In the genomic region with DNA sequence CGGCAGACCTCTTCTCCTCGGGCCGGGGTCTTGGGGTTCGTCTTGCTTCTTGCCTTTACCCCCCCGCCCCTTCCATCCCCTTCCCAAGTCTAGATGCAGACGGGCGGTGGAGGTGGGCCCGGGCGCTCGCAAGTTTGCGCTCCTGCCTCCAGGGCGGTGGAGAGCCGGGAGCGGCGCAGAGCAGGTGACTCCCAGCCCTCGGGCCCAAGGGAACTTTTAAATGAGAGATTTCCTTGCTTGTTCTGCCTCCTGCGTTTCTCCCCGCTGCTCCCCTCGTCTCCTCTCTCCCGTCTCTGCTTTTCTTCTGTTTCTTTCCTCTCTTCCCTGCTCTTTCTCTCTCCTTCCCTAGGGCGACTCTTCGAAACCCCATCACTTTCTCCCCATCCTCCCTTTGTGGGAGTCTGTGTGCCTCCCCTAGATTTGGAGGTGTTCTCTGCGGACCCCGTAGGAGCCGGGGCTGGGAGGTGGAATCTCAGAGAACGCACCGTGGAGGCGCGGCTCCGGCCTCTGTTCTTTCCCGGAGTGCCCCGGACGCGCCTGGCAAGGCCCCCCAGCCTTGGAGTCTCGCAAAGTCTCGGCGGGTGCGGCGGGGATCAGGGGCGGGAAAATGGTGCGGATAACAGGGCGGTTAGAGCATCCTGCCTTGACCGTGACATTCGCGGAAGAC, we compare ENCODE assay signal across 11 cellular contexts. TPM values are rescaled to one million over a fixed set of nuclear protein-coding genes. Genes with fewer than 3 reads are reported as not detected.
A peak's percentile ranks its signal among the peaks of the same experiment; 100 is the strongest.
DNase-seq lines count a peak whose midpoint lies in the region; TF ChIP-seq lines count a peak whose summit lies in the region.
"Had no signal": no experiment of that assay in that cellular context is flagged by ENCODE, and none has a peak within 500 bp of the region (broad histone marks: within the 10 kb centered on the region; RNA-seq: fewer than 3 reads in every experiment).

No MANE protein-coding gene starts in this region.

- H3K9me3 Mint-ChIP-seq in osteocyte (ENCODE audit: unreplicated experiment) = no peaks in the 10 kb centered on the region

- DNase-seq in NCI-H1417 (lab: John Stamatoyannopoulos, UW) = peak in 2 of 3 experiments; percentile 66 to 68
- DNase-seq in NCI-H1417 treated with DMSO at 0.1 percent for 48 hours (lab: John Stamatoyannopoulos, UW) = no peak
- DNase-seq in NCI-H748 (lab: John Stamatoyannopoulos, UW; ENCODE audit: unreplicated experiment) = peak; percentile 73
- DNase-seq in dorsolateral prefrontal cortex = no peak
- DNase-seq in osteocyte (ENCODE audit: extremely low spot score, unreplicated experiment) = no peak
- no peak for DNase-seq in 8988T
- DNase-seq in DMS53 treated with DMSO at 0.1 percent for 48 hours (lab: John Stamatoyannopoulos, UW; ENCODE audit: unreplicated experiment) = no peak
- no peak for DNase-seq in NCI-H128 (lab: John Stamatoyannopoulos, UW; ENCODE audit: unreplicated experiment)
- DNase-seq: sigmoid colon had no signal

- H3K36me3 Mint-ChIP-seq in osteocyte (ENCODE audit: unreplicated experiment) = no peaks in the 10 kb centered on the region

- TF ChIP-seq CTCF in dorsolateral prefrontal cortex (IDR thresholded peaks at IDR 0.05 in 54 of 56, conservative IDR thresholded peaks at IDR 0.05 in 2 of 56; ENCODE audit: low read depth in 1 of 56, partially characterized antibody in 56 of 56) = no peak
- TF ChIP-seq CTCF in osteocyte (IDR thresholded peaks at IDR 0.05) = no peak

- H3K4me1 Mint-ChIP-seq in osteocyte (ENCODE audit: unreplicated experiment) = peaks cover 16% of the 10 kb centered on the region

- H3K4me3 ChIP-seq in dorsolateral prefrontal cortex = peak overlapping the region in 51 of 59 donors; percentile 7 to 68 (median 43)

- peak overlapping the region in 17 of 59 donors; percentile 15 to 73 (median 53) for H3K27ac ChIP-seq in dorsolateral prefrontal cortex
- H3K27ac ChIP-seq: sigmoid colon, tibial artery had no signal

- peaks cover 74% of the 10 kb centered on the region for H3K27me3 Mint-ChIP-seq in osteocyte (ENCODE audit: unreplicated experiment)

- peak overlapping the region; percentile 48 for H3K4me3 Mint-ChIP-seq in osteocyte (ENCODE audit: unreplicated experiment)

- intact Hi-C loops in dorsolateral prefrontal cortex (cut with DNase I) = no loop called here

- H3K27me3 ChIP-seq in dorsolateral prefrontal cortex = peaks cover 0 to 87% (median 60%) of the 10 kb centered on the region in 45 donors

- no peak overlapping the region for H3K27ac Mint-ChIP-seq in osteocyte (ENCODE audit: unreplicated experiment)

RNA-seq across cellular contexts. Expression of gene CUX2, which starts 1.1 kb away (rescaled TPM):
- total RNA-seq in dorsolateral prefrontal cortex (10 to 100 TPM in 118 of 120 experiments, 1 to 10 TPM in 2; 3.3 to 89.7 (median 33.4) TPM), osteocyte (not detected in 2 replicates)
- total RNA-seq: fibroblast of villous mesenchyme had no signal

Comparison
In these comparisons a context has a peak if more than half of its experiments do, and no peak if none do; other contexts are left out.
1. DNase-seq: peak in NCI-H1417 (2 of 3) and NCI-H748 (single experiment); none in NCI-H1417 treated with DMSO at 0.1 percent for 48 hours (single experiment), dorsolateral prefrontal cortex (0 of 10), osteocyte (single experiment), 8988T (single experiment), DMS53 treated with DMSO at 0.1 percent for 48 hours (single experiment) and NCI-H128 (single experiment).